In genomic region chr3:143088835-143089234, GRCh38 we compare ENCODE assay signal across 16 cellular contexts. TPM values are rescaled to one million over a fixed set of nuclear protein-coding genes. Genes with fewer than 3 reads are reported as not detected.
A peak's percentile ranks its signal among the peaks of the same experiment; 100 is the strongest.
DNase-seq lines count a peak whose midpoint lies in the region; ATAC-seq and TF ChIP-seq lines count a peak whose summit lies in the region.
"Had no signal": no experiment of that assay in that cellular context is flagged by ENCODE, and none has a peak within 500 bp of the region (broad histone marks: within the 10 kb centered on the region; RNA-seq: fewer than 3 reads in every experiment).

No MANE protein-coding gene starts in this region.

- H3K9ac ChIP-seq in mesenchymal stem cell (ENCODE audit: low read length): no peak overlapping the region

- no peak overlapping the region for H3K23ac ChIP-seq in mesenchymal stem cell (ENCODE audit: low read length in 2 of 2)

- peak; percentile 49 for ATAC-seq in activated T-helper 17 cell treated with anti-CD3 and anti-CD28 coated beads, Interleukin-2, amount 50 U/mL, for 72 hours (replicated peaks)

- WGBS in mesenchymal stem cell: no CpG with 5 or more reads among the region's 1 CpG

- no peak for TF ChIP-seq CTCF in HEK293 (tag by site-specific recombination; IDR thresholded peaks at IDR 0.05)

- H3K27me3 ChIP-seq in mesenchymal stem cell (ENCODE audit: control insufficient read depth in 1 of 2, insufficient read depth in 1 of 2, low read length in 2 of 2): peaks cover 0 to 4% of the 10 kb centered on the region in 2 experiments

- H3K4me1 ChIP-seq in HEK293 (ENCODE audit: control insufficient read depth, insufficient read depth, low read length) (no peaks in the 10 kb centered on the region), mesenchymal stem cell (ENCODE audit: control insufficient read depth, insufficient read depth, low read depth, low read length) (peaks cover 5% of the 10 kb centered on the region)

- H3K14ac ChIP-seq in mesenchymal stem cell (ENCODE audit: low read length in 2 of 2): no peak overlapping the region

- H2BK15ac ChIP-seq in mesenchymal stem cell (ENCODE audit: low read depth, poor library complexity, severe bottlenecking): no peak overlapping the region

- H3K27ac ChIP-seq in HEK293 (ENCODE audit: extremely low read depth, low read depth, low read length) (no peak overlapping the region), mesenchymal stem cell (ENCODE audit: low read length, poor library complexity, severe bottlenecking) (no peak overlapping the region)

- no peak overlapping the region for H4K8ac ChIP-seq in mesenchymal stem cell (ENCODE audit: low read length)

- H2AK5ac ChIP-seq in mesenchymal stem cell (ENCODE audit: low read length, severe bottlenecking): no peak overlapping the region

- H3K36me3 ChIP-seq in HEK293 (ENCODE audit: control insufficient read depth in 2 of 2, insufficient read depth in 1 of 2, low read length in 2 of 2): no peaks in the 10 kb centered on the region
- H3K36me3 ChIP-seq in mesenchymal stem cell (ENCODE audit: control insufficient read depth in 1 of 2, insufficient read depth in 2 of 2, low read depth in 1 of 2, low read length in 2 of 2): no peaks in the 10 kb centered on the region

- H3K9me3 ChIP-seq in HEK293 (ENCODE audit: control insufficient read depth, insufficient read depth, low read depth, low read length): no peaks in the 10 kb centered on the region
- no peaks in the 10 kb centered on the region for H3K9me3 ChIP-seq in mesenchymal stem cell (ENCODE audit: control insufficient read depth, low read length)

- no peak overlapping the region for H4K91ac ChIP-seq in mesenchymal stem cell (ENCODE audit: low read length)

- no peak overlapping the region for H2BK5ac ChIP-seq in mesenchymal stem cell (ENCODE audit: low read depth, low read length, poor library complexity, severe bottlenecking)

- peaks cover 9% of the 10 kb centered on the region for H3K36me3 Mint-ChIP-seq in activated T-helper 17 cell treated with anti-CD3 and anti-CD28 coated beads, Interleukin-2, amount 50 U/mL, for 72 hours (ENCODE audit: low read depth)
- H3K36me3 Mint-ChIP-seq: CD4-positive, alpha-beta memory T cell had no signal

- no peaks in the 10 kb centered on the region for H3K9me3 Mint-ChIP-seq in activated T-helper 17 cell treated with anti-CD3 and anti-CD28 coated beads, Interleukin-2, amount 50 U/mL, for 72 hours
- H3K9me3 Mint-ChIP-seq: CD4-positive, alpha-beta memory T cell had no signal

- H3K79me1 ChIP-seq in mesenchymal stem cell (replicated peaks; ENCODE audit: low read length, poor library complexity, severe bottlenecking): no peaks in the 10 kb centered on the region

- H3K4me3 Mint-ChIP-seq in activated T-helper 17 cell treated with anti-CD3 and anti-CD28 coated beads, Interleukin-2, amount 50 U/mL, for 72 hours: peak overlapping the region; percentile 27
- H3K4me3 Mint-ChIP-seq: CD4-positive, alpha-beta memory T cell had no signal

- H2AFZ ChIP-seq in mesenchymal stem cell (ENCODE audit: low read depth, low read length): no peak overlapping the region

- H3K4me1 Mint-ChIP-seq in activated T-helper 17 cell treated with anti-CD3 and anti-CD28 coated beads, Interleukin-2, amount 50 U/mL, for 72 hours: peaks cover 14% of the 10 kb centered on the region
- H3K4me1 Mint-ChIP-seq: CD4-positive, alpha-beta memory T cell had no signal

- POLR2A ChIA-PET in HEK293 (lab: Yijun Ruan, JAX): no interaction called here

- peaks cover 5% of the 10 kb centered on the region for H3K27me3 Mint-ChIP-seq in activated T-helper 17 cell treated with anti-CD3 and anti-CD28 coated beads, Interleukin-2, amount 50 U/mL, for 72 hours

- H3K18ac ChIP-seq in mesenchymal stem cell (ENCODE audit: low read depth in 1 of 2, low read length in 2 of 2): no peak overlapping the region

- peak overlapping the region; percentile 21 for H3K27ac Mint-ChIP-seq in activated T-helper 17 cell treated with anti-CD3 and anti-CD28 coated beads, Interleukin-2, amount 50 U/mL, for 72 hours
- H3K27ac Mint-ChIP-seq: CD4-positive, alpha-beta memory T cell had no signal

- no peak overlapping the region for H3K4me2 ChIP-seq in mesenchymal stem cell (ENCODE audit: low read length, poor library complexity, severe bottlenecking)

- CTCF ChIA-PET in HEK293 (lab: Yijun Ruan, JAX): no interaction called here

- H2BK120ac ChIP-seq in mesenchymal stem cell (ENCODE audit: low read depth, low read length): no peak overlapping the region

- H2BK12ac ChIP-seq in mesenchymal stem cell (ENCODE audit: low read length in 2 of 2): no peak overlapping the region

- DNase-seq in mesenchymal stem cell: peak; percentile 16
- no peak for DNase-seq in cerebellum (ENCODE audit: low spot score)
- DNase-seq in H4 (ENCODE audit: low spot score): no peak
- DNase-seq in activated CD4-positive, alpha-beta T cell treated with anti-CD3 and anti-CD28 coated beads for 48 hours: no peak
- DNase-seq: C1 segment of cervical spinal cord; Calu3; CD4-positive, alpha-beta memory T cell; COR-L47; DMS53; DMS79 treated with DMSO at 0.1 percent for 48 hours; GF-D8; GOT3; H7; HCEC 1CT had no signal

- H3K4me3 ChIP-seq in HEK293 (ENCODE audit: low read depth, low read length): no peak overlapping the region
- H3K4me3 ChIP-seq in mesenchymal stem cell (ENCODE audit: insufficient read depth in 1 of 2, low read depth in 1 of 2, low read length in 2 of 2): no peak overlapping the region

- H3K4ac ChIP-seq in mesenchymal stem cell (ENCODE audit: low read depth in 1 of 2, low read length in 2 of 2): no peak overlapping the region

TF ChIP-seq in HEK293, 187 proteins besides CTCF, POLR2A, EP300 and RAD21:
- peak; percentile 80 for TF ChIP-seq ATF2 (tag by site-specific recombination; IDR thresholded peaks at IDR 0.05; ENCODE audit: low read depth)
- no peak for TF ChIP-seq ZNF354C (tag by site-specific recombination; IDR thresholded peaks at IDR 0.05; ENCODE audit: borderline replicate concordance, low read depth)
- no peak for TF ChIP-seq ZNF175 (tag by site-specific recombination; IDR thresholded peaks at IDR 0.05)
- TF ChIP-seq GLIS1 (tag by site-specific recombination; IDR thresholded peaks at IDR 0.05): no peak
- TF ChIP-seq ZNF426 (tag by site-specific recombination; IDR thresholded peaks at IDR 0.05): no peak
- no peak for TF ChIP-seq KLF10 (tag by site-specific recombination; IDR thresholded peaks at IDR 0.05)
TF ChIP-seq in HEK293: peak in this region for 1.

RNA-seq across cellular contexts. Expression of gene CHST2, which starts 30.7 kb away (rescaled TPM):
- 1 to 10 TPM; 7.9 to 8.0 TPM for total RNA-seq in activated T-helper 17 cell treated with anti-CD3 and anti-CD28 coated beads, Interleukin-2, amount 50 U/mL, for 72 hours
- polyA plus RNA-seq in mesenchymal stem cell (2013, experiment 1 of 2): 42.8 TPM
- 43.5 TPM for polyA plus RNA-seq in mesenchymal stem cell (2013, experiment 2 of 2)
- total RNA-seq in cerebellum: 24.8 TPM
- 0.88 and 0.89 TPM in 2 replicates for total RNA-seq in H4 (2014; rRNA removed; shearing (Covaris generic))
